ENCODE assay signal across 1 cellular context in genomic region chr3:37766797-37767776, GRCh38.
TF ChIP-seq lines count a peak whose summit lies in the region.

No MANE protein-coding gene starts in this region.

TF ChIP-seq in SK-N-SH, 30 proteins besides CTCF, POLR2A, EP300 and RAD21 (continued from another document):
- no peak for TF ChIP-seq ZBTB33 (IDR thresholded peaks at IDR 0.05; ENCODE audit: borderline replicate concordance, low read depth)
- TF ChIP-seq RXRA (IDR thresholded peaks at IDR 0.05; ENCODE audit: borderline replicate concordance, low read depth), result no peak
- no peak for TF ChIP-seq FOXM1 (IDR thresholded peaks at IDR 0.05; ENCODE audit: low read depth)
- peak; percentile 99 for TF ChIP-seq MXI1 (IDR thresholded peaks at IDR 0.05; ENCODE audit: low read depth, low read length)
- TF ChIP-seq CHD2 (IDR thresholded peaks at IDR 0.05; ENCODE audit: low read length, partially characterized antibody), result peak; percentile 89
- no peak for TF ChIP-seq GABPA (IDR thresholded peaks at IDR 0.05; ENCODE audit: low read depth)
- TF ChIP-seq NFIC (IDR thresholded peaks at IDR 0.05; ENCODE audit: borderline replicate concordance), result no peak
- no peak for TF ChIP-seq SIN3A (IDR thresholded peaks at IDR 0.05; ENCODE audit: borderline replicate concordance, low read depth, low read length)
- TF ChIP-seq YY1 (IDR thresholded peaks at IDR 0.05; ENCODE audit: low read depth), result no peak
- no peak for TF ChIP-seq MEF2A (IDR thresholded peaks at IDR 0.05; ENCODE audit: borderline replicate concordance, low read depth)
- TF ChIP-seq TEAD4 (IDR thresholded peaks at IDR 0.05; ENCODE audit: borderline replicate concordance, insufficient read depth), result no peak
- TF ChIP-seq RFX5 (IDR thresholded peaks at IDR 0.05; ENCODE audit: low read length), result peak; percentile 54; the same call in 1 of the 2 replicates
- 0 out of 2 replicates have a peak, but pooled peaks have one; percentile 2 for TF ChIP-seq JUND (IDR thresholded peaks at IDR 0.05)
- no peak for TF ChIP-seq IRF3 (IDR thresholded peaks at IDR 0.05; ENCODE audit: low read depth, low read length)
- TF ChIP-seq MAX (IDR thresholded peaks at IDR 0.05; ENCODE audit: low read depth), result no peak
- TF ChIP-seq PBX3 (IDR thresholded peaks at IDR 0.05), result no peak
- no peak for TF ChIP-seq ELF1 (IDR thresholded peaks at IDR 0.05)
- TF ChIP-seq RCOR1 (IDR thresholded peaks at IDR 0.05; ENCODE audit: low read length), result peak; percentile 95
